Comparison of ENCODE assay signal across 13 cellular contexts in the genomic region with DNA sequence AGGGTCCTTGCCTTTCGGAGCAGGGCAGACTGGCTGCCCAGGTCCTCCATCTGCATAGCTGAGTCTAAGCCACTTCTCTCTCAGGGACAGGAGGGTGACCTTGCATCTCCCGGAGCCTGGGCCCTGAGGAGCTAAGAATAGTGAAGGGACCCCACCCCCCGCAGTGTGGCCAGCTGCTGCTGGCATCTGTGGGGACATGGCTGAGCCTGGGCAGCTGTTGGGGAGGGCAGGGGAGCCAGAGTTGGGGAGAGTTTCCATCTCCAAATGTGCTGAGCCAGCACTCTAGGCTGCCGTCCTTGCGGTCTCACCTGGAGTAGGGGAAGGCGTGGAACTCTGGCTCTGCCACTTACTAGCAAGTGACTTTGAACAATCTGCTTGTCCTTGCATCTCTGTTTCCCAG. TPM values are rescaled to one million over a fixed set of nuclear protein-coding genes. Genes with fewer than 3 reads are reported as not detected.
DNase-seq lines count a peak whose midpoint lies in the region; ATAC-seq and TF ChIP-seq lines count a peak whose summit lies in the region.
"Had no signal": no experiment of that assay in that cellular context is flagged by ENCODE, and none has a peak within 500 bp of the region (broad histone marks: within the 10 kb centered on the region; RNA-seq: fewer than 3 reads in every experiment).

No MANE protein-coding gene starts in this region.

- H2AFZ ChIP-seq in smooth muscle cell (ENCODE audit: low read depth): no peak overlapping the region

- no peaks in the 10 kb centered on the region for H4K20me1 ChIP-seq in smooth muscle cell (ENCODE audit: low read depth)

- no peaks in the 10 kb centered on the region for H3K9me3 Mint-ChIP-seq in activated T-helper 2 cell treated with anti-CD3 and anti-CD28 coated beads, Interferon-gamma antibody, Interleukin-2, Interleukin-4, amounts not matched to agents 10 μg/mL and 5 μg/mL and 100 μg/mL, durations not matched to agents 14 hours and 24 hours and 36 hours

- no peak overlapping the region for H3K4me3 Mint-ChIP-seq in activated T-helper 2 cell treated with anti-CD3 and anti-CD28 coated beads, Interferon-gamma antibody, Interleukin-2, Interleukin-4, amounts not matched to agents 10 μg/mL and 5 μg/mL and 100 μg/mL, durations not matched to agents 14 hours and 24 hours and 36 hours (ENCODE audit: low read depth)

- H3K36me3 ChIP-seq in right atrium auricular region (no peaks in the 10 kb centered on the region), smooth muscle cell (ENCODE audit: low read depth) (no peaks in the 10 kb centered on the region)
- H3K36me3 ChIP-seq: SJCRH30 had no signal

- no peaks in the 10 kb centered on the region for H3K27me3 Mint-ChIP-seq in activated T-helper 2 cell treated with anti-CD3 and anti-CD28 coated beads, Interferon-gamma antibody, Interleukin-2, Interleukin-4, amounts not matched to agents 10 μg/mL and 5 μg/mL and 100 μg/mL, durations not matched to agents 14 hours and 24 hours and 36 hours (ENCODE audit: low read depth)

- no peaks in the 10 kb centered on the region for H3K36me3 Mint-ChIP-seq in activated T-helper 2 cell treated with anti-CD3 and anti-CD28 coated beads, Interferon-gamma antibody, Interleukin-2, Interleukin-4, amounts not matched to agents 10 μg/mL and 5 μg/mL and 100 μg/mL, durations not matched to agents 14 hours and 24 hours and 36 hours (ENCODE audit: low read depth)

- no peak overlapping the region for H3K27ac Mint-ChIP-seq in activated T-helper 2 cell treated with anti-CD3 and anti-CD28 coated beads, Interferon-gamma antibody, Interleukin-2, Interleukin-4, amounts not matched to agents 10 μg/mL and 5 μg/mL and 100 μg/mL, durations not matched to agents 14 hours and 24 hours and 36 hours

- H3K4me3 ChIP-seq in right atrium auricular region (no peak overlapping the region), smooth muscle cell (no peak overlapping the region)
- H3K4me3 ChIP-seq: SJCRH30 had no signal

- peak overlapping the region; percentile 46 for H3K4me2 ChIP-seq in smooth muscle cell

- intact Hi-C loops in Right ventricle myocardium superior (cut with DNase I): no loop called here
- intact Hi-C loops in left ventricle myocardium superior (cut with micrococcal nuclease): no loop called here
- intact Hi-C loops in activated T-helper 2 cell treated with anti-CD3 and anti-CD28 coated beads, Interferon-gamma antibody, Interleukin-2, Interleukin-4, amounts not matched to agents 10 μg/mL and 5 μg/mL and 100 μg/mL, durations not matched to agents 14 hours and 24 hours and 36 hours (cut with micrococcal nuclease): no loop called here

- WGBS in smooth muscle cell (ENCODE audit: low lambda C conversion rate): 88% methylated on average over 6 of the region's 6 CpGs

- no peaks in the 10 kb centered on the region for H3K9me3 ChIP-seq in right atrium auricular region
- no peaks in the 10 kb centered on the region for H3K9me3 ChIP-seq in smooth muscle cell (replicated peaks; ENCODE audit: low read depth)
- H3K9me3 ChIP-seq: SJCRH30 had no signal

- H3K79me2 ChIP-seq in smooth muscle cell (ENCODE audit: low read depth): no peaks in the 10 kb centered on the region

- H3K9ac ChIP-seq in smooth muscle cell (ENCODE audit: low read depth): no peak overlapping the region

- no peak for DNase-seq in Right ventricle myocardium superior
- no peak for DNase-seq in right atrium auricular region (ENCODE audit: low spot score)
- peak; percentile 65 for DNase-seq in NCI-H2171 treated with DMSO at 0.1 percent for 48 hours (lab: John Stamatoyannopoulos, UW)
- no peak for DNase-seq in left ventricle myocardium superior
- DNase-seq in smooth muscle cell (lab: John Stamatoyannopoulos, UW; ENCODE audit: unreplicated experiment): no peak
- no peak for DNase-seq in activated T-helper 2 cell treated with anti-CD3 and anti-CD28 coated beads, Interferon-gamma antibody, Interleukin-2, Interleukin-4, amounts not matched to agents 10 μg/mL and 5 μg/mL and 100 μg/mL, durations not matched to agents 14 hours and 24 hours and 36 hours (ENCODE audit: low spot score)
- DNase-seq in NOMO-1 treated with DMSO at 0.1 percent for 48 hours (lab: John Stamatoyannopoulos, UW; ENCODE audit: unreplicated experiment): no peak
- DNase-seq: Karpas-422, NCI-H1436, NCI-H2081 treated with DMSO at 0.1 percent for 48 hours, NCI-H446, NCI-H774, SJCRH30 had no signal

- ATAC-seq in Right ventricle myocardium superior (ENCODE audit: poor library complexity) (peak; percentile 51), left ventricle myocardium superior (peak; percentile 62)

- H3K27me3 ChIP-seq in right atrium auricular region (no peaks in the 10 kb centered on the region), smooth muscle cell (ENCODE audit: low read depth) (no peaks in the 10 kb centered on the region)
- H3K27me3 ChIP-seq: SJCRH30 had no signal

- H3K27ac ChIP-seq in right atrium auricular region (peak overlapping the region in 1 of 2 donors; percentile 56), smooth muscle cell (ENCODE audit: low read depth) (no peak overlapping the region)
- H3K27ac ChIP-seq: SJCRH30 had no signal

- no peaks in the 10 kb centered on the region for H3F3A ChIP-seq in smooth muscle cell (ENCODE audit: low read depth)

- TF ChIP-seq CTCF in right atrium auricular region (IDR thresholded peaks at IDR 0.05): no peak
- no peak for TF ChIP-seq CTCF in smooth muscle cell (IDR thresholded peaks at IDR 0.05; ENCODE audit: borderline replicate concordance, insufficient read depth, poor library complexity, severe bottlenecking)

- peaks cover 6% of the 10 kb centered on the region for H3K4me1 Mint-ChIP-seq in activated T-helper 2 cell treated with anti-CD3 and anti-CD28 coated beads, Interferon-gamma antibody, Interleukin-2, Interleukin-4, amounts not matched to agents 10 μg/mL and 5 μg/mL and 100 μg/mL, durations not matched to agents 14 hours and 24 hours and 36 hours (ENCODE audit: low read depth)

- H3K4me1 ChIP-seq in right atrium auricular region (peaks cover 0 to 9% of the 10 kb centered on the region in 2 donors), smooth muscle cell (ENCODE audit: low read depth) (peaks cover 7% of the 10 kb centered on the region)
- H3K4me1 ChIP-seq: SJCRH30 had no signal

RNA-seq across cellular contexts. Expression of a gene that starts 34.8 kb away (rescaled TPM):
- total RNA-seq in Right ventricle myocardium superior (1.3 TPM), right atrium auricular region (1 to 10 TPM in 1 of 2 donors, under 1 TPM in 1; 0.26 to 2.0 TPM), left ventricle myocardium superior (0.55 TPM), smooth muscle cell (1.9 TPM in 2 replicates)
- 0.39 and 0.78 TPM in 2 replicates for polyA plus RNA-seq in smooth muscle cell
- not detected in 2 replicates for total RNA-seq in activated T-helper 2 cell treated with anti-CD3 and anti-CD28 coated beads, Interferon-gamma antibody, Interleukin-2, Interleukin-4, amounts not matched to agents 10 μg/mL and 5 μg/mL and 100 μg/mL, durations not matched to agents 14 hours and 24 hours and 36 hours
- total RNA-seq: SJCRH30 had no signal
